ENCODE assay signal across 17 cellular contexts in the genomic region with DNA sequence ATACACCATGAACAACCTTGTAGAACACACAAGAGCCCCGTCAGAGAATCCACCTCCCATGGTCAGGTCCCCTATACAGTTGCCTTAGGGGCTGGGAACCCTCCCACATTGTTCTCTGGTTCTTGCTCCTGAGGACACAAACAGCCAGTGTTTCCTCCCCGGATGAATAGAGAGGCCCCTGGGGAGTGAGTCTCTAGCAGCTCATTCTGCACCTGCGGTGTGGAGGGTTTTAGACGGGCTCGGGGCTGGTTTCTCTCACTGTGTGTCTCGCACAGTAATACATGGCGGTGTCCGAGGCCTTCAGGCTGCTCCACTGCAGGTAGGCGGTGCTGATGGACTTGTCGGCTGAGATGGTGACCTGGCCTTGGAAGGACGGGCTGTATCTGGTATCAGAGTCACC.
DNase-seq lines count a peak whose midpoint lies in the region; ATAC-seq lines count a peak whose summit lies in the region.
"Had no signal": no experiment of that assay in that cellular context is flagged by ENCODE, and none has a peak within 500 bp of the region (broad histone marks: within the 10 kb centered on the region; RNA-seq: fewer than 3 reads in every experiment).

No MANE protein-coding gene starts in this region.

- no peaks in the 10 kb centered on the region for H4K20me1 ChIP-seq in BLaER1

- no peaks in the 10 kb centered on the region for H3K36me3 Mint-ChIP-seq in memory B cell
- H3K36me3 Mint-ChIP-seq: CD4-positive, CD25-positive, alpha-beta regulatory T cell had no signal

- H3K27me3 Mint-ChIP-seq in memory B cell, result peaks cover 2% of the 10 kb centered on the region

- peaks cover 29% of the 10 kb centered on the region for H3K4me1 Mint-ChIP-seq in memory B cell
- H3K4me1 Mint-ChIP-seq: CD4-positive, CD25-positive, alpha-beta regulatory T cell had no signal

- no peak overlapping the region for H3K4me3 ChIP-seq in BLaER1
- H3K4me3 ChIP-seq: K562 had no signal

- H3K27me3 ChIP-seq in BLaER1, result no peaks in the 10 kb centered on the region

- ATAC-seq in GM21825 (IDR thresholded peaks at IDR 0.05; ENCODE audit: unreplicated experiment) (peak; percentile 47), memory B cell (ENCODE audit: low read depth) (peak; percentile 97), GM21717 (IDR thresholded peaks at IDR 0.05; ENCODE audit: unreplicated experiment) (no peak)
- ATAC-seq: HCT116, K562 had no signal

- DNase-seq in NCI-H2107 (lab: John Stamatoyannopoulos, UW) (peak; percentile 86), memory B cell (ENCODE audit: low spot score in 2 of 2) (peak; percentile 17 to 38), ACHN (no peak), NCI-H748 treated with DMSO at 0.1 percent for 48 hours (lab: John Stamatoyannopoulos, UW) (no peak), SW 1271 (lab: John Stamatoyannopoulos, UW) (no peak)
- DNase-seq: CD4-positive, CD25-positive, alpha-beta regulatory T cell; NCI-H1105; NCI-H2081 treated with DMSO at 0.1 percent for 48 hours; NCI-H510A treated with DMSO at 0.1 percent for 48 hours; SIG-M5; T-helper 2 cell had no signal

- H3K27ac Mint-ChIP-seq in memory B cell, result no peak overlapping the region
- H3K27ac Mint-ChIP-seq: CD4-positive, CD25-positive, alpha-beta regulatory T cell had no signal

- H3K4me1 ChIP-seq in BLaER1, result peaks cover 60% of the 10 kb centered on the region

- no peaks in the 10 kb centered on the region for H3K36me3 ChIP-seq in BLaER1

- H3K4me3 Mint-ChIP-seq in memory B cell, result peak overlapping the region; percentile 69
- H3K4me3 Mint-ChIP-seq: CD4-positive, CD25-positive, alpha-beta regulatory T cell had no signal

- H3K27ac ChIP-seq in BLaER1, result peak overlapping the region; percentile 75
- H3K27ac ChIP-seq: HL-60 had no signal

- no peaks in the 10 kb centered on the region for H3K9me3 Mint-ChIP-seq in memory B cell

- peak overlapping the region; percentile 67 for H3K4me2 ChIP-seq in BLaER1

- in situ Hi-C loops in ACHN (cut with HindIII; ENCODE audit: low pct_ligation_motif_present, low pct_unique_long_range_greater_than_20kb, low sequenced_read_pairs), result no loop called here

- H3K9ac ChIP-seq in BLaER1, result peak overlapping the region; percentile 34; the same call in 1 of the 2 replicates

- H3K9me3 ChIP-seq in BLaER1, result no peaks in the 10 kb centered on the region

Comparison
In these comparisons a context has a peak if more than half of its experiments do, and no peak if none do; other contexts are left out.
1. DNase-seq: peak in NCI-H2107 (single experiment) and memory B cell (2 of 2); none in ACHN (single experiment), NCI-H748 treated with DMSO at 0.1 percent for 48 hours (single experiment) and SW 1271 (0 of 2).